1 cellular context compared by ENCODE assay signal in genomic region chr2:22076512-22076911, GRCh38.
TF ChIP-seq lines count a peak whose summit lies in the region.

No MANE protein-coding gene starts in this region.

TF ChIP-seq in K562, 482 proteins besides CTCF, POLR2A, EP300 and RAD21 (continued from another document):
- TF ChIP-seq ZNF398 (CRISPR knock-in tag; IDR thresholded peaks at IDR 0.05) (no peak), HNRNPLL (IDR thresholded peaks at IDR 0.05; ENCODE audit: low read depth, low read length, poor library complexity, severe bottlenecking) (no peak), MAFG (tag; conservative IDR thresholded peaks at IDR 0.05) (peak; percentile 71), FOXK1 (CRISPR knock-in tag; IDR thresholded peaks at IDR 0.05; ENCODE audit: borderline replicate concordance) (no peak), CBFA2T2 (conservative IDR thresholded peaks at IDR 0.05) (no peak), THAP7 (CRISPR knock-in tag; IDR thresholded peaks at IDR 0.05) (no peak), NFE2L1 (tag; IDR thresholded peaks at IDR 0.05; ENCODE audit: borderline replicate concordance, low read depth) (peak; percentile 37; the same call in 1 of the 2 replicates), MEF2A (IDR thresholded peaks at IDR 0.05; ENCODE audit: control insufficient read depth, low read depth, low read length) (no peak), ELF4 (CRISPR knock-in tag; IDR thresholded peaks at IDR 0.05) (no peak), CSDE1 (IDR thresholded peaks at IDR 0.05) (no peak), HMGXB4 (CRISPR knock-in tag; IDR thresholded peaks at IDR 0.05) (no peak), HLTF (IDR thresholded peaks at IDR 0.05) (no peak), POLR2G (IDR thresholded peaks at IDR 0.05; ENCODE audit: low read depth, low read length) (no peak), ZNF316 (IDR thresholded peaks at IDR 0.05) (peak; percentile 51), KLF16 (IDR thresholded peaks at IDR 0.05) (no peak), ARID3B (CRISPR knock-in tag; IDR thresholded peaks at IDR 0.05; ENCODE audit: borderline replicate concordance) (no peak), NR2C1 (IDR thresholded peaks at IDR 0.05) (no peak), NR2C1 (tag; IDR thresholded peaks at IDR 0.05) (no peak), ZNF217 (CRISPR knock-in tag; IDR thresholded peaks at IDR 0.05) (no peak), HOXB6 (CRISPR knock-in tag; IDR thresholded peaks at IDR 0.05; ENCODE audit: borderline replicate concordance) (no peak), SRSF1 (IDR thresholded peaks at IDR 0.05; ENCODE audit: low read depth, low read length) (no peak), TCFL5 (CRISPR knock-in tag; conservative IDR thresholded peaks at IDR 0.05) (no peak), MAFK (IDR thresholded peaks at IDR 0.05; ENCODE audit: low read length) (peak; percentile 28; the same call in 1 of the 2 replicates), NFE2 (IDR thresholded peaks at IDR 0.05; ENCODE audit: low read depth) (0 out of 2 replicates have a peak, but pooled peaks have one; percentile 17), RBM34 (IDR thresholded peaks at IDR 0.05; ENCODE audit: borderline replicate concordance, insufficient read depth, low read length) (no peak), ARID2 (IDR thresholded peaks at IDR 0.05) (no peak), ZNF165 (CRISPR knock-in tag; IDR thresholded peaks at IDR 0.05; ENCODE audit: borderline replicate concordance) (no peak), ZNF695 (CRISPR knock-in tag; IDR thresholded peaks at IDR 0.05) (no peak), GMEB1 (CRISPR knock-in tag; IDR thresholded peaks at IDR 0.05) (no peak)
- TF ChIP-seq, protein P1, sequence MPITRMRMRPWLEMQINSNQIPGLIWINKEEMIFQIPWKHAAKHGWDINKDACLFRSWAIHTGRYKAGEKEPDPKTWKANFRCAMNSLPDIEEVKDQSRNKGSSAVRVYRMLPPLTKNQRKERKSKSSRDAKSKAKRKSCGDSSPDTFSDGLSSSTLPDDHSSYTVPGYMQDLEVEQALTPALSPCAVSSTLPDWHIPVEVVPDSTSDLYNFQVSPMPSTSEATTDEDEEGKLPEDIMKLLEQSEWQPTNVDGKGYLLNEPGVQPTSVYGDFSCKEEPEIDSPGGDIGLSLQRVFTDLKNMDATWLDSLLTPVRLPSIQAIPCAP (CRISPR knock-in tag; IDR thresholded peaks at IDR 0.05; ENCODE audit: borderline replicate concordance), result no peak
TF ChIP-seq in K562: peak in this region for 6.
